Comparison of ENCODE assay signal across 1 cellular context in the genomic region with DNA sequence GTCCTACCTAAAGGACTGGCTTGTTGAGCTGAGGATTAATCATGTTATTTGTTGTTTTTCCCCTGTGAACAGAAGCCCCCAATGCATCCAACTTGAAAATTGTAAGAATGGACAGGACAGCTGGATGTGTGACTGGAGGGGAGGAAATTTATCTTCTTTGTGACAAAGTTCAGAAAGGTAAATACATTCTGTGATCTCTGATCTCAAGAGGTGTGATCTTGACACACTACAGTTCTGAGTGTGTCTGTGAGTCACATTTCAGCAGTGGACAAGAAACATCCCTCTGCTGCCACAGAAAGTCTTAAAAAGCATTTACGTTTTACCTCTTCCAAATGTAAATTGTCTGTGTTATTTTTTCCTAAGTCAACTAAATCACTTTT.
TF ChIP-seq lines count a peak whose summit lies in the region.

No MANE protein-coding gene starts in this region.

TF ChIP-seq in HepG2, 621 proteins besides CTCF, POLR2A, EP300 and RAD21 (continued from another document):
- TF ChIP-seq ZMYM2 (CRISPR knock-in tag; IDR thresholded peaks at IDR 0.05): 0 out of 2 replicates have a peak, but pooled peaks have one; percentile 44
- TF ChIP-seq CREB1 (IDR thresholded peaks at IDR 0.05): no peak
- peak; percentile 45; the same call in 1 of the 2 replicates for TF ChIP-seq CREB1 (CRISPR knock-in tag; IDR thresholded peaks at IDR 0.05)
- TF ChIP-seq THAP11 (CRISPR knock-in tag; IDR thresholded peaks at IDR 0.05): 0 out of 2 replicates have a peak, but pooled peaks have one; percentile 14
- no peak for TF ChIP-seq ZIK1 (CRISPR knock-in tag; IDR thresholded peaks at IDR 0.05; ENCODE audit: borderline replicate concordance, low read depth)
- TF ChIP-seq FOSL2 (CRISPR knock-in tag; IDR thresholded peaks at IDR 0.05): peak; percentile 83
- TF ChIP-seq NCOR1 (IDR thresholded peaks at IDR 0.05; ENCODE audit: borderline replicate concordance, low read length): 0 out of 2 replicates have a peak, but pooled peaks have one; percentile 25
- no peak for TF ChIP-seq FOXP1 (IDR thresholded peaks at IDR 0.05)
- TF ChIP-seq FOXP1 (CRISPR knock-in tag; IDR thresholded peaks at IDR 0.05): peak; percentile 91
- no peak for TF ChIP-seq TERF1 (CRISPR knock-in tag; IDR thresholded peaks at IDR 0.05)
- no peak for TF ChIP-seq ZNF431 (CRISPR knock-in tag; IDR thresholded peaks at IDR 0.05; ENCODE audit: borderline replicate concordance, low read depth)
- no peak for TF ChIP-seq ARNT2 (CRISPR knock-in tag; IDR thresholded peaks at IDR 0.05; ENCODE audit: low read depth)
- TF ChIP-seq KMT2A (CRISPR knock-in tag; IDR thresholded peaks at IDR 0.05): no peak
- TF ChIP-seq ELF1 (CRISPR knock-in tag; IDR thresholded peaks at IDR 0.05): no peak
- TF ChIP-seq ZNF512B (CRISPR knock-in tag; IDR thresholded peaks at IDR 0.05; ENCODE audit: borderline replicate concordance): no peak
